Comparison of ENCODE assay signal across 9 cellular contexts in the genomic region with DNA sequence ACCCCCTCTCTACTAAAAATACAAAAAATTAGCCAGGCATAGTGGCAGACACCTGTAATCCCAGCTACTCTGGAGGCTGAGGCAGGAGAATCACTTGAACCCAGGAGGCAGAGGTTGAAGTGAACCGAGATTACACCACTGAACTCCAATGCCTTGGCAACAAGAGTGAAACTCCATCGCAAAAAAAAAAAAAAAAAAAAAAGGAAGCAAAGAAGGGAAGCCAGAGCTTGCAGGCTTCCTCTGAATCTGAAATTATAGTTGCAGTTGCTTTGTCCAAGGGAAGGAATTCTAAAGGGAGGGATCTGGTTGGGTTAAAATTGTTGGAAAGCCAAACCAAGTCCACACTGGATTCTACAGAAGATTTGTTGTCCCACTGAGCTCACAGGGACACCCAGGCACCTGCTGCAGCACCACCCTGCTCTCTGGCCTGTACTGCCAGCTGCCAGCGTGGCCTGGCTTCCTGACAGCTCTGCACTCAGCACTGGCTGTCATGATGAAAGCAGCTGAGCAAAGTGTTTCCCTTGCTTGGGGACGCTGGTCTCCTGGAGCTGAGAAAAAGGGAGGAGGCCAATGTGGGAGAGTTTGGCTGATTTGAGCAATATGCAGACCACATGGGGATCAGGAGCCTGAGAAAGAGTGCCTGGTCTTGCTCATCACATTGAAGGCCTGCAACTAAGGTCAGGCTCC.
DNase-seq lines count a peak whose midpoint lies in the region; ATAC-seq and TF ChIP-seq lines count a peak whose summit lies in the region.
"Had no signal": no experiment of that assay in that cellular context is flagged by ENCODE, and none has a peak within 500 bp of the region (broad histone marks: within the 10 kb centered on the region; RNA-seq: fewer than 3 reads in every experiment).

No MANE protein-coding gene starts in this region.

- H3K27ac Mint-ChIP-seq in type B pancreatic cell: no peak overlapping the region
- no peak overlapping the region for H3K27ac Mint-ChIP-seq in activated CD4-positive, alpha-beta memory T cell treated with anti-CD3 and anti-CD28 coated beads for 36 hours

- no peak for TF ChIP-seq CTCF in type B pancreatic cell (conservative IDR thresholded peaks at IDR 0.05)
- no peak for TF ChIP-seq CTCF in WERI-Rb-1 (IDR thresholded peaks at IDR 0.05; ENCODE audit: low read depth, low read length)

- H3K36me3 Mint-ChIP-seq in type B pancreatic cell: no peaks in the 10 kb centered on the region
- peaks cover 4% of the 10 kb centered on the region for H3K36me3 Mint-ChIP-seq in activated CD4-positive, alpha-beta memory T cell treated with anti-CD3 and anti-CD28 coated beads for 36 hours

- H3K9me3 ChIP-seq in WERI-Rb-1 (ENCODE audit: severe bottlenecking): no peaks in the 10 kb centered on the region

- H3K27me3 ChIP-seq in WERI-Rb-1 (ENCODE audit: insufficient read depth, low read depth, severe bottlenecking): no peaks in the 10 kb centered on the region

- peaks cover 24% of the 10 kb centered on the region for H3K9me3 Mint-ChIP-seq in type B pancreatic cell
- H3K9me3 Mint-ChIP-seq in activated CD4-positive, alpha-beta memory T cell treated with anti-CD3 and anti-CD28 coated beads for 36 hours: peaks cover 22% of the 10 kb centered on the region

- no peak overlapping the region for H3K4me3 Mint-ChIP-seq in type B pancreatic cell
- H3K4me3 Mint-ChIP-seq in activated CD4-positive, alpha-beta memory T cell treated with anti-CD3 and anti-CD28 coated beads for 36 hours: no peak overlapping the region

- H3K27ac ChIP-seq in WERI-Rb-1: no peak overlapping the region

- POLR2A ChIA-PET in activated CD4-positive, alpha-beta memory T cell treated with anti-CD3 and anti-CD28 coated beads for 36 hours (lab: Charles Lee): no interaction called here

- CTCF ChIA-PET in activated CD4-positive, alpha-beta memory T cell treated with anti-CD3 and anti-CD28 coated beads for 36 hours (lab: Charles Lee): no interaction called here

- no peaks in the 10 kb centered on the region for H3K27me3 Mint-ChIP-seq in type B pancreatic cell
- H3K27me3 Mint-ChIP-seq in activated CD4-positive, alpha-beta memory T cell treated with anti-CD3 and anti-CD28 coated beads for 36 hours: no peaks in the 10 kb centered on the region

- no peak overlapping the region for H3K4me3 ChIP-seq in WERI-Rb-1 (ENCODE audit: low read depth, low read length)

- ATAC-seq in GM18517 (IDR thresholded peaks at IDR 0.05; ENCODE audit: unreplicated experiment): peak; percentile 44
- ATAC-seq in esophagus mucosa: peak; percentile 54
- peak; percentile 81 for ATAC-seq in sciatic nerve
- ATAC-seq in HG03432 (IDR thresholded peaks at IDR 0.05; ENCODE audit: unreplicated experiment): no peak

- peak; percentile 73 for DNase-seq in NCI-H1694 (lab: John Stamatoyannopoulos, UW)
- no peak for DNase-seq in sciatic nerve (ENCODE audit: low spot score)
- no peak for DNase-seq in type B pancreatic cell (ENCODE audit: extremely low spot score, unreplicated experiment)
- no peak for DNase-seq in activated CD4-positive, alpha-beta memory T cell treated with anti-CD3 and anti-CD28 coated beads for 36 hours
- no peak for DNase-seq in WERI-Rb-1
- DNase-seq: cerebellar nuclear complex had no signal

- no peaks in the 10 kb centered on the region for H3K36me3 ChIP-seq in WERI-Rb-1

- intact Hi-C loops in sciatic nerve (cut with DNase I): no loop called here
- intact Hi-C loops in activated CD4-positive, alpha-beta memory T cell treated with anti-CD3 and anti-CD28 coated beads for 36 hours (cut with micrococcal nuclease): no loop called here

- peaks cover 26% of the 10 kb centered on the region for H3K4me1 Mint-ChIP-seq in type B pancreatic cell (ENCODE audit: unreplicated experiment)
- no peaks in the 10 kb centered on the region for H3K4me1 Mint-ChIP-seq in activated CD4-positive, alpha-beta memory T cell treated with anti-CD3 and anti-CD28 coated beads for 36 hours (ENCODE audit: low read depth)
